ENCODE assay signal across 1 cellular context in genomic region chr17:50154604-50155003, GRCh38.
TF ChIP-seq lines count a peak whose summit lies in the region.

No MANE protein-coding gene starts in this region.

TF ChIP-seq in IMR-90, 13 proteins besides CTCF, POLR2A, EP300 and RAD21 (continued from another document):
- TF ChIP-seq CEBPB (IDR thresholded peaks at IDR 0.05; ENCODE audit: low read depth, low read length): no peak
- TF ChIP-seq FOS (IDR thresholded peaks at IDR 0.05; ENCODE audit: low read depth, low read length): no peak
